Comparison of ENCODE assay signal across 10 cellular contexts in the genomic region with DNA sequence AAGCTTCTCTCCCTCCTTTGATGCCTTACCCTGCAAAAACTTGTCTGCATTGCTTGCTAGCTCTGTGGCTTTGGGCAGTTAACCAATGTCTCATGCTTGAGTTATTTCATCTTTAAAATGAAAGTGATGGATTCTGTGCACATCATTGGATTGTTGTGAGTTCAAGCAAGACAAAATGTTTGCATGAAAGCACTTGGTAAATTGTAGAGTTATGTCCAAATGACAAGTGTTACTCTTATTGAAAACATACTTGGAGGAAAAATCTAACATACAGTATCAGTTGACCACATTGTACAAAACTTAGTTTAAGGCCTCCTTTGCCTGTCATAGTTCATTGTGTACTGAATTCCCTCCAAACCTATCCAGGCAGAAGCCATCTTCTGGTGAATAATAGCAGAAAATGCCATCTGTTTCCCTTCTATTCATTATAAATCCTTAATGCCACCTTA. TPM values are rescaled to one million over a fixed set of nuclear protein-coding genes. Genes with fewer than 3 reads are reported as not detected.
DNase-seq lines count a peak whose midpoint lies in the region; TF ChIP-seq lines count a peak whose summit lies in the region.
"Had no signal": no experiment of that assay in that cellular context is flagged by ENCODE, and none has a peak within 500 bp of the region (broad histone marks: within the 10 kb centered on the region; RNA-seq: fewer than 3 reads in every experiment).

No MANE protein-coding gene starts in this region.

- H3F3A ChIP-seq in SK-N-SH (replicated peaks; ENCODE audit: insufficient read depth), result peaks cover 12% of the 10 kb centered on the region

- no peaks in the 10 kb centered on the region for H3K9me3 Mint-ChIP-seq in CD14-positive monocyte

- H3K9me3 ChIP-seq in SK-N-SH, result no peaks in the 10 kb centered on the region
- H3K9me3 ChIP-seq: mucosa of descending colon had no signal

- peak overlapping the region in 1 of 2 experiments; percentile 48; a peak in 2 of 4 replicates for H3K27ac ChIP-seq in SK-N-SH (ENCODE audit: low read depth in 2 of 2, low read length in 1 of 2)

- no peaks in the 10 kb centered on the region for H3K27me3 ChIP-seq in SK-N-SH (ENCODE audit: insufficient read depth)

- H3K4me3 Mint-ChIP-seq in CD14-positive monocyte, result no peak overlapping the region

- peaks cover 52% of the 10 kb centered on the region for H3K4me1 Mint-ChIP-seq in CD14-positive monocyte

- no peak overlapping the region for H3K27ac Mint-ChIP-seq in CD14-positive monocyte

- no peak overlapping the region for H3K9ac ChIP-seq in SK-N-SH

- no peaks in the 10 kb centered on the region for H3K9me2 ChIP-seq in SK-N-SH

- peaks cover 5% of the 10 kb centered on the region; the same call in 1 of the 2 replicates for H4K20me1 ChIP-seq in SK-N-SH (ENCODE audit: insufficient read depth)

- no peak for TF ChIP-seq RAD21 in SK-N-SH (IDR thresholded peaks at IDR 0.05; ENCODE audit: low read length)

- TF ChIP-seq EP300 in SK-N-SH (IDR thresholded peaks at IDR 0.05; ENCODE audit: borderline replicate concordance in 1 of 2, low read depth in 1 of 2, low read length in 1 of 2), result 0 out of 4 replicates have a peak, but pooled peaks of 1 of the 2 experiments have one; percentile 9

- intact Hi-C loops in CD14-positive monocyte (cut with micrococcal nuclease), result loop anchor here in 1 of 2 donors (5.0 to 10.0 kb wide), 2 partner anchors 50 to 288 kb away; no protein-coding TSS in a partner anchor

- peaks cover 0 to 6% of the 10 kb centered on the region in 2 experiments; a peak in 3 of 4 replicates for H3K4me1 ChIP-seq in SK-N-SH (ENCODE audit: control insufficient read depth in 1 of 2, insufficient read depth in 2 of 2, low read depth in 1 of 2, low read length in 1 of 2)

- peak; percentile 57 for DNase-seq in ACHN
- DNase-seq in GM12864 (ENCODE audit: low read depth), result peak; percentile 16
- no peak for DNase-seq in SK-N-SH
- peak; percentile 90 for DNase-seq in fibroblast of peridontal ligament (ENCODE audit: extremely low read depth)
- DNase-seq in OCI-M2 (lab: John Stamatoyannopoulos, UW; ENCODE audit: unreplicated experiment), result no peak
- DNase-seq in anterior cingulate cortex (lab: John Stamatoyannopoulos, UW), result no peak
- no peak for DNase-seq in globus pallidus (ENCODE audit: low spot score)
- no peak for DNase-seq in CD14-positive monocyte (ENCODE audit: low spot score)
- DNase-seq: DMS79 treated with DMSO at 0.1 percent for 48 hours, mucosa of descending colon had no signal

- no peak overlapping the region for H2AFZ ChIP-seq in SK-N-SH (ENCODE audit: low read depth)

- peak overlapping the region; percentile 19; the same call in 1 of the 2 replicates for H3K4me2 ChIP-seq in SK-N-SH

- peaks cover 46 to 52% of the 10 kb centered on the region in 2 donors for H3K36me3 Mint-ChIP-seq in CD14-positive monocyte

- peaks cover 9 to 36% of the 10 kb centered on the region in 2 experiments for H3K36me3 ChIP-seq in SK-N-SH (replicated peaks in 1 of 2; ENCODE audit: control insufficient read depth in 1 of 2, insufficient read depth in 2 of 2, low read length in 1 of 2)

- POLR2A ChIA-PET in SK-N-SH (lab: Yijun Ruan, JAX), result no interaction called here

- TF ChIP-seq CTCF in GM12864 (IDR thresholded peaks at IDR 0.05; ENCODE audit: low read depth, low read length, missing control alignments) (no peak), SK-N-SH (IDR thresholded peaks at IDR 0.05) (peak; percentile 15; the same call in 1 of the 2 replicates), CD14-positive monocyte (IDR thresholded peaks at IDR 0.05) (no peak)

- CTCF ChIA-PET in SK-N-SH (lab: Yijun Ruan, JAX), result interaction anchor here (1.0 to 8.7 kb wide), 3 partner anchors 28 to 137 kb away, joined by 5 to 131 read pairs (median 6); no protein-coding TSS in a partner anchor

- no peak overlapping the region for H3K4me3 ChIP-seq in GM12864 (ENCODE audit: low read depth, low read length)
- no peak overlapping the region for H3K4me3 ChIP-seq in SK-N-SH (ENCODE audit: low read depth in 2 of 2, low read length in 1 of 2)
- H3K4me3 ChIP-seq: mucosa of descending colon had no signal

- H3K79me2 ChIP-seq in SK-N-SH (ENCODE audit: insufficient read depth), result peaks cover 44% of the 10 kb centered on the region

- H3K27me3 Mint-ChIP-seq in CD14-positive monocyte (ENCODE audit: low read depth in 3 of 3), result no peaks in the 10 kb centered on the region

- in situ Hi-C loops in ACHN (cut with HindIII; ENCODE audit: low pct_ligation_motif_present, low pct_unique_long_range_greater_than_20kb, low sequenced_read_pairs), result no loop called here

TF ChIP-seq in SK-N-SH, 30 proteins besides CTCF, POLR2A, EP300 and RAD21:
- TF ChIP-seq, protein P1, sequence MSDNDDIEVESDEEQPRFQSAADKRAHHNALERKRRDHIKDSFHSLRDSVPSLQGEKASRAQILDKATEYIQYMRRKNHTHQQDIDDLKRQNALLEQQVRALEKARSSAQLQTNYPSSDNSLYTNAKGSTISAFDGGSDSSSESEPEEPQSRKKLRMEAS (IDR thresholded peaks at IDR 0.05; ENCODE audit: low read depth), result no peak
- TF ChIP-seq TCF12 (IDR thresholded peaks at IDR 0.05) (peak; percentile 31; the same call in 1 of the 2 replicates), NFIC (IDR thresholded peaks at IDR 0.05; ENCODE audit: borderline replicate concordance) (0 out of 2 replicates have a peak, but pooled peaks have one; percentile 10)
- TF ChIP-seq, protein P2, sequence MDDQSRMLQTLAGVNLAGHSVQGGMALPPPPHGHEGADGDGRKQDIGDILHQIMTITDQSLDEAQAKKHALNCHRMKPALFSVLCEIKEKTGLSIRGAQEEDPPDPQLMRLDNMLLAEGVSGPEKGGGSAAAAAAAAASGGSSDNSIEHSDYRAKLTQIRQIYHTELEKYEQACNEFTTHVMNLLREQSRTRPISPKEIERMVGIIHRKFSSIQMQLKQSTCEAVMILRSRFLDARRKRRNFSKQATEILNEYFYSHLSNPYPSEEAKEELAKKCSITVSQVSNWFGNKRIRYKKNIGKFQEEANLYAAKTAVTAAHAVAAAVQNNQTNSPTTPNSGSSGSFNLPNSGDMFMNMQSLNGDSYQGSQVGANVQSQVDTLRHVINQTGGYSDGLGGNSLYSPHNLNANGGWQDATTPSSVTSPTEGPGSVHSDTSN (IDR thresholded peaks at IDR 0.05), result peak; percentile 68
- TF ChIP-seq, protein P3, sequence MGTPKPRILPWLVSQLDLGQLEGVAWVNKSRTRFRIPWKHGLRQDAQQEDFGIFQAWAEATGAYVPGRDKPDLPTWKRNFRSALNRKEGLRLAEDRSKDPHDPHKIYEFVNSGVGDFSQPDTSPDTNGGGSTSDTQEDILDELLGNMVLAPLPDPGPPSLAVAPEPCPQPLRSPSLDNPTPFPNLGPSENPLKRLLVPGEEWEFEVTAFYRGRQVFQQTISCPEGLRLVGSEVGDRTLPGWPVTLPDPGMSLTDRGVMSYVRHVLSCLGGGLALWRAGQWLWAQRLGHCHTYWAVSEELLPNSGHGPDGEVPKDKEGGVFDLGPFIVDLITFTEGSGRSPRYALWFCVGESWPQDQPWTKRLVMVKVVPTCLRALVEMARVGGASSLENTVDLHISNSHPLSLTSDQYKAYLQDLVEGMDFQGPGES (IDR thresholded peaks at IDR 0.05; ENCODE audit: low read depth, low read length), result no peak
- TF ChIP-seq, protein P4, sequence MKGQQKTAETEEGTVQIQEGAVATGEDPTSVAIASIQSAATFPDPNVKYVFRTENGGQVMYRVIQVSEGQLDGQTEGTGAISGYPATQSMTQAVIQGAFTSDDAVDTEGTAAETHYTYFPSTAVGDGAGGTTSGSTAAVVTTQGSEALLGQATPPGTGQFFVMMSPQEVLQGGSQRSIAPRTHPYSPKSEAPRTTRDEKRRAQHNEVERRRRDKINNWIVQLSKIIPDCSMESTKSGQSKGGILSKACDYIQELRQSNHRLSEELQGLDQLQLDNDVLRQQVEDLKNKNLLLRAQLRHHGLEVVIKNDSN (IDR thresholded peaks at IDR 0.05; ENCODE audit: borderline replicate concordance, low read depth), result no peak

RNA-seq across cellular contexts. Expression of a gene that starts 30.0 kb away (rescaled TPM):
- polyA plus RNA-seq in SK-N-SH (2012; rRNA removed) (15.3 and 28.7 TPM in 2 replicates), CD14-positive monocyte (10 to 100 TPM; 25.0 to 26.8 TPM)
- polyA plus RNA-seq in SK-N-SH (2012; cell fraction: cytosol; rRNA removed), result 15.7 and 16.6 TPM in 2 replicates
- polyA plus RNA-seq in SK-N-SH (2012; cell fraction: nucleus; rRNA removed), result 5.2 and 11.8 TPM in 2 replicates

Comparison
In these comparisons a context has a peak if more than half of its experiments do, and no peak if none do; other contexts are left out.
1. DNase-seq: peak in ACHN (single experiment), GM12864 (single experiment) and fibroblast of peridontal ligament (single experiment); none in SK-N-SH (single experiment), OCI-M2 (single experiment), anterior cingulate cortex (0 of 58), globus pallidus (single experiment) and CD14-positive monocyte (single experiment).